16 cellular contexts compared by ENCODE assay signal in genomic region chr21:26457817-26458216, GRCh38.
"Had no signal": no experiment of that assay in that cellular context is flagged by ENCODE, and none has a peak within 500 bp of the region (broad histone marks: within the 10 kb centered on the region; RNA-seq: fewer than 3 reads in every experiment).

No MANE protein-coding gene starts in this region.

- H3K4me3 Mint-ChIP-seq: activated T-helper 1 cell treated with anti-CD3 and anti-CD28 coated beads, Interleukin-12 subunit alpha, Interleukin-12 subunit beta, Interleukin-2, Interleukin-4 antibody, amounts not matched to agents 30 ng/mL and 10 ng/mL and 1 ng/mL, durations not matched to agents 14 hours and 24 hours and 36 hours; memory B cell; nephron progenitor cell; stimulated activated naive CD8-positive, alpha-beta T cell treated with anti-CD3 and anti-CD28 coated beads, Interleukin-15, amount 100 ng/mL, for 72 hours had no signal

- DNase-seq: activated CD4-positive, alpha-beta T cell treated with anti-CD3 and anti-CD28 coated beads, Interleukin-2, amount 50 U/mL, for 1 hour; activated naive CD4-positive, alpha-beta T cell; caudate nucleus; hippocampal formation; nephron progenitor cell; sigmoid colon; stimulated activated CD4-positive, alpha-beta T cell treated with anti-CD3 and anti-CD28 coated beads, Interleukin-1b, Interleukin-23, amount 100 ng/mL, for 48 hours; stimulated activated naive CD8-positive, alpha-beta T cell treated with anti-CD3 and anti-CD28 coated beads, Interleukin-15, amount 100 ng/mL, for 72 hours; testis; upper lobe of right lung had no signal

- H3K27me3 ChIP-seq: esophagus muscularis mucosa, sigmoid colon, testis, upper lobe of right lung had no signal

- H3K4me1 Mint-ChIP-seq: memory B cell; nephron progenitor cell; stimulated activated naive CD8-positive, alpha-beta T cell treated with anti-CD3 and anti-CD28 coated beads, Interleukin-15, amount 100 ng/mL, for 72 hours had no signal

- H3K9me3 Mint-ChIP-seq: memory B cell; nephron progenitor cell; stimulated activated naive CD8-positive, alpha-beta T cell treated with anti-CD3 and anti-CD28 coated beads, Interleukin-15, amount 100 ng/mL, for 72 hours had no signal

- H3K27me3 Mint-ChIP-seq: memory B cell, progenitor cell of endocrine pancreas had no signal

- H3K4me1 ChIP-seq: esophagus muscularis mucosa, sigmoid colon, testis, upper lobe of right lung had no signal

- H3K36me3 ChIP-seq: esophagus muscularis mucosa, sigmoid colon, upper lobe of right lung had no signal

- H3K9me3 ChIP-seq: esophagus muscularis mucosa, sigmoid colon, testis, upper lobe of right lung had no signal

- H3K27ac Mint-ChIP-seq: activated T-helper 1 cell treated with anti-CD3 and anti-CD28 coated beads, Interleukin-12 subunit alpha, Interleukin-12 subunit beta, Interleukin-2, Interleukin-4 antibody, amounts not matched to agents 30 ng/mL and 10 ng/mL and 1 ng/mL, durations not matched to agents 14 hours and 24 hours and 36 hours; memory B cell; nephron progenitor cell; progenitor cell of endocrine pancreas; stimulated activated naive CD8-positive, alpha-beta T cell treated with anti-CD3 and anti-CD28 coated beads, Interleukin-15, amount 100 ng/mL, for 72 hours had no signal

- ATAC-seq: activated CD4-positive, CD25-positive, alpha-beta regulatory T cell treated with anti-CD3 and anti-CD28 coated beads, Interleukin-2, amount 50 U/mL, for 24 hours; left lobe of liver; stimulated activated naive CD8-positive, alpha-beta T cell treated with anti-CD3 and anti-CD28 coated beads, Interleukin-15, amount 100 ng/mL, for 72 hours; upper lobe of right lung had no signal

- H3K36me3 Mint-ChIP-seq: memory B cell had no signal

- H3K4me3 ChIP-seq: esophagus muscularis mucosa, sigmoid colon, testis, upper lobe of right lung had no signal

- H3K27ac ChIP-seq: esophagus muscularis mucosa, sigmoid colon, testis, upper lobe of right lung had no signal
